ENCODE assay signal across 19 cellular contexts in genomic region chr22:32311551-32312071, GRCh38. TPM values are rescaled to one million over a fixed set of nuclear protein-coding genes. Genes with fewer than 3 reads are reported as not detected.
A peak's percentile ranks its signal among the peaks of the same experiment; 100 is the strongest.
DNase-seq lines count a peak whose midpoint lies in the region; ATAC-seq and TF ChIP-seq lines count a peak whose summit lies in the region.
"Had no signal": no experiment of that assay in that cellular context is flagged by ENCODE, and none has a peak within 500 bp of the region (broad histone marks: within the 10 kb centered on the region; RNA-seq: fewer than 3 reads in every experiment).

No MANE protein-coding gene starts in this region.

- H3K36me3 ChIP-seq in BLaER1 = no peaks in the 10 kb centered on the region
- H3K36me3 ChIP-seq: SJSA1 had no signal

- H3K4me3 ChIP-seq in BLaER1 (no peak overlapping the region), NB4 (ENCODE audit: low read depth, low read length) (no peak overlapping the region)
- H3K4me3 ChIP-seq: GM23338, SJSA1 had no signal

- no peak for ATAC-seq in sciatic nerve
- ATAC-seq: GM23338 had no signal

- no peaks in the 10 kb centered on the region; the same call in 1 of the 2 replicates for H3K27me3 ChIP-seq in BLaER1
- H3K27me3 ChIP-seq: SJSA1 had no signal

- no peak overlapping the region for H3K9ac ChIP-seq in BLaER1

- H3K27ac ChIP-seq in BLaER1 = no peak overlapping the region
- H3K27ac ChIP-seq: C4-2B, RWPE1, SJSA1 had no signal

- H3K9me3 ChIP-seq in BLaER1 = no peaks in the 10 kb centered on the region
- H3K9me3 ChIP-seq: SJSA1 had no signal

- H3K4me1 ChIP-seq in BLaER1 = peaks cover 37% of the 10 kb centered on the region
- H3K4me1 ChIP-seq: SJSA1 had no signal

- TF ChIP-seq POLR2A in NB4 (IDR thresholded peaks at IDR 0.05; ENCODE audit: extremely low read depth, insufficient read length) = no peak

- intact Hi-C loops in sciatic nerve (cut with DNase I) = no loop called here

- peak overlapping the region; percentile 24; the same call in 1 of the 2 replicates for H3K4me2 ChIP-seq in BLaER1
- H3K4me2 ChIP-seq: GM23338 had no signal

- no peaks in the 10 kb centered on the region for H4K20me1 ChIP-seq in BLaER1

- DNase-seq in NB4 (ENCODE audit: low read depth) (peak; percentile 38), ecto neural progenitor cell (ENCODE audit: low spot score) (peak; percentile 44), sciatic nerve (ENCODE audit: low spot score) (peak; percentile 17), NAMALWA (ENCODE audit: low spot score) (no peak), NK-92 (lab: John Stamatoyannopoulos, UW; ENCODE audit: unreplicated experiment) (no peak), NCI-H2107 (lab: John Stamatoyannopoulos, UW) (no peak)
- DNase-seq: COR-L47; KG1; NCI-H1105; NCI-H187 treated with DMSO at 0.1 percent for 48 hours; NCI-H526; NK-92 treated with Interleukin-12 subunit alpha and Interleukin-12 subunit beta, amount 100 ng/mL, for 24 hours; OCI-M1 had no signal

- no peak for TF ChIP-seq CTCF in NB4 (IDR thresholded peaks at IDR 0.05; ENCODE audit: low read depth, low read length)

RNA-seq across cellular contexts. Expression of gene RFPL3, which starts 46.1 kb away (rescaled TPM):
- not detected for total RNA-seq in sciatic nerve
- total RNA-seq: GM23338, M059J, SJSA1 had no signal

RNA-seq across cellular contexts. Expression of gene SLC5A4, which starts 56.5 kb away (rescaled TPM):
- total RNA-seq in sciatic nerve = 1.1 TPM
- total RNA-seq: GM23338, M059J, SJSA1 had no signal

Comparison
In these comparisons a context has a peak if more than half of its experiments do, and no peak if none do; other contexts are left out.
1. DNase-seq: peak in NB4 (single experiment), ecto neural progenitor cell (single experiment) and sciatic nerve (single experiment); none in NAMALWA (single experiment), NK-92 (single experiment) and NCI-H2107 (single experiment).